In the genomic region with DNA sequence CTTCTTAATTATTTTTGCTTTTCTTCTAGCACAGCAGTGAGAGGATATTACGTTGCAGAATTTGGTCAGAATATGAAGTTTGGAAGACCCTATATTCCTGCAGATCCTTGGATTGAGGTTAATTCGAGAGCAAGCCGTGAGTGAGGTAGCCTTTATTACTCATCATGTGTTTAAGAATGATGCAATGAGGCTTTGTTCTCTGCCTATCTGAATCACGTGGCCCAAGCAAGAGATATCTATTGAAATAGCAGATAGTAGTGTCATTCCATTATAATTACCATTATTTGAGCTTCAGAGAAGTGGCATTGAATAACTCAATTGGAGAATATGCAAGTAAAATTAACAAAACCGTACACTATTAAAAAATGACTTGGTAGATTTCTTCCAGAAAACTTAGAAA, we compare ENCODE assay signal across 1 cellular context.
A peak's percentile ranks its signal among the peaks of the same experiment; 100 is the strongest.
TF ChIP-seq lines count a peak whose summit lies in the region.

No MANE protein-coding gene starts in this region.

TF ChIP-seq in K562, 482 proteins besides CTCF, POLR2A, EP300 and RAD21 (continued from another document):
- TF ChIP-seq ELF1 (tag; IDR thresholded peaks at IDR 0.05) (no peak), SOX6 (IDR thresholded peaks at IDR 0.05) (peak; percentile 51; the same call in 1 of the 2 replicates), CEBPG (CRISPR knock-in tag; IDR thresholded peaks at IDR 0.05) (peak; percentile 73; the same call in 1 of the 2 replicates), CEBPG (tag; conservative IDR thresholded peaks at IDR 0.05 in 1 of 2, IDR thresholded peaks at IDR 0.05 in 1 of 2) (peak in 1 of 2 experiments; percentile 53; a peak in 1 of 4 replicates), BMI1 (IDR thresholded peaks at IDR 0.05; ENCODE audit: low read length) (no peak), FOSL1 (tag; conservative IDR thresholded peaks at IDR 0.05) (peak; percentile 50), HNRNPUL1 (IDR thresholded peaks at IDR 0.05; ENCODE audit: low read length) (no peak)
- TF ChIP-seq, protein P1, sequence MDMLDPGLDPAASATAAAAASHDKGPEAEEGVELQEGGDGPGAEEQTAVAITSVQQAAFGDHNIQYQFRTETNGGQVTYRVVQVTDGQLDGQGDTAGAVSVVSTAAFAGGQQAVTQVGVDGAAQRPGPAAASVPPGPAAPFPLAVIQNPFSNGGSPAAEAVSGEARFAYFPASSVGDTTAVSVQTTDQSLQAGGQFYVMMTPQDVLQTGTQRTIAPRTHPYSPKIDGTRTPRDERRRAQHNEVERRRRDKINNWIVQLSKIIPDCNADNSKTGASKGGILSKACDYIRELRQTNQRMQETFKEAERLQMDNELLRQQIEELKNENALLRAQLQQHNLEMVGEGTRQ (CRISPR knock-in tag; IDR thresholded peaks at IDR 0.05) = peak; percentile 43; the same call in 1 of the 2 replicates
